Comparison of ENCODE assay signal across 1 cellular context in the genomic region with DNA sequence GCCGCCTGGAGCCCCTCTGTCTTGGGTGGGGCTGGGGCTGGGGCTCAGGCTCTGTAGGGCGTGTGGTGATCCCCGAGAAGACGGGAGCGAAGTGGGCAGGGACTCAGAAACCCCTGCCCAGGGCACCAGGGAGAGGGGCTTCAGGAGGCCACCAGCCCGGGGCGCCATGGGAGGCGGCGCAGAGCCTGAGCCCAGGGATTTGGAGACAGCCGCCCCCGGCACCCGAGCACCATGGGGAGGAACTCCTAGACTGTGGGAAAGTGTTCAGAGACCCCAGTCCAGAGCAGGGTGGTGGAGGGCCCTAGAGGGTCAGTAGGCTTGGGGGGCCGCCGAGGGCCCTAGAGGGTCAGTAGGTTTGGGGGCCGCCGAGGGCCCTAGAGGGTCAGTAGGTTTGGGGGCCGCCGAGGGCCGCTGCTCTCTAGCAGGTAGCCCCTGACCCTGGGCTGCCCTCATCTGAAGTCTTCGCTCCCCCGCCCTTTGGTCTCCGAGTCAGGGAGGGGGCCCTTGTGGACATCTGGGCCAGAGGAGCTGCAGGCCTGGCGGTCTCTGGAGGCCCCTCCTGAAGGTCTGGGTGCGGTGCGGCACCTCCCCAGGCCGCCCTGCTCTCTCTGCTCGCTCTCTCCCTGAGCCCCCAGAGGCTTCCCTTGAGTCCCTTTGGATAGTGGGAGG.
TF ChIP-seq lines count a peak whose summit lies in the region.

No MANE protein-coding gene starts in this region.

TF ChIP-seq in GM23338, 12 proteins besides CTCF, POLR2A, EP300 and RAD21 (continued from another document):
- TF ChIP-seq, protein P1, sequence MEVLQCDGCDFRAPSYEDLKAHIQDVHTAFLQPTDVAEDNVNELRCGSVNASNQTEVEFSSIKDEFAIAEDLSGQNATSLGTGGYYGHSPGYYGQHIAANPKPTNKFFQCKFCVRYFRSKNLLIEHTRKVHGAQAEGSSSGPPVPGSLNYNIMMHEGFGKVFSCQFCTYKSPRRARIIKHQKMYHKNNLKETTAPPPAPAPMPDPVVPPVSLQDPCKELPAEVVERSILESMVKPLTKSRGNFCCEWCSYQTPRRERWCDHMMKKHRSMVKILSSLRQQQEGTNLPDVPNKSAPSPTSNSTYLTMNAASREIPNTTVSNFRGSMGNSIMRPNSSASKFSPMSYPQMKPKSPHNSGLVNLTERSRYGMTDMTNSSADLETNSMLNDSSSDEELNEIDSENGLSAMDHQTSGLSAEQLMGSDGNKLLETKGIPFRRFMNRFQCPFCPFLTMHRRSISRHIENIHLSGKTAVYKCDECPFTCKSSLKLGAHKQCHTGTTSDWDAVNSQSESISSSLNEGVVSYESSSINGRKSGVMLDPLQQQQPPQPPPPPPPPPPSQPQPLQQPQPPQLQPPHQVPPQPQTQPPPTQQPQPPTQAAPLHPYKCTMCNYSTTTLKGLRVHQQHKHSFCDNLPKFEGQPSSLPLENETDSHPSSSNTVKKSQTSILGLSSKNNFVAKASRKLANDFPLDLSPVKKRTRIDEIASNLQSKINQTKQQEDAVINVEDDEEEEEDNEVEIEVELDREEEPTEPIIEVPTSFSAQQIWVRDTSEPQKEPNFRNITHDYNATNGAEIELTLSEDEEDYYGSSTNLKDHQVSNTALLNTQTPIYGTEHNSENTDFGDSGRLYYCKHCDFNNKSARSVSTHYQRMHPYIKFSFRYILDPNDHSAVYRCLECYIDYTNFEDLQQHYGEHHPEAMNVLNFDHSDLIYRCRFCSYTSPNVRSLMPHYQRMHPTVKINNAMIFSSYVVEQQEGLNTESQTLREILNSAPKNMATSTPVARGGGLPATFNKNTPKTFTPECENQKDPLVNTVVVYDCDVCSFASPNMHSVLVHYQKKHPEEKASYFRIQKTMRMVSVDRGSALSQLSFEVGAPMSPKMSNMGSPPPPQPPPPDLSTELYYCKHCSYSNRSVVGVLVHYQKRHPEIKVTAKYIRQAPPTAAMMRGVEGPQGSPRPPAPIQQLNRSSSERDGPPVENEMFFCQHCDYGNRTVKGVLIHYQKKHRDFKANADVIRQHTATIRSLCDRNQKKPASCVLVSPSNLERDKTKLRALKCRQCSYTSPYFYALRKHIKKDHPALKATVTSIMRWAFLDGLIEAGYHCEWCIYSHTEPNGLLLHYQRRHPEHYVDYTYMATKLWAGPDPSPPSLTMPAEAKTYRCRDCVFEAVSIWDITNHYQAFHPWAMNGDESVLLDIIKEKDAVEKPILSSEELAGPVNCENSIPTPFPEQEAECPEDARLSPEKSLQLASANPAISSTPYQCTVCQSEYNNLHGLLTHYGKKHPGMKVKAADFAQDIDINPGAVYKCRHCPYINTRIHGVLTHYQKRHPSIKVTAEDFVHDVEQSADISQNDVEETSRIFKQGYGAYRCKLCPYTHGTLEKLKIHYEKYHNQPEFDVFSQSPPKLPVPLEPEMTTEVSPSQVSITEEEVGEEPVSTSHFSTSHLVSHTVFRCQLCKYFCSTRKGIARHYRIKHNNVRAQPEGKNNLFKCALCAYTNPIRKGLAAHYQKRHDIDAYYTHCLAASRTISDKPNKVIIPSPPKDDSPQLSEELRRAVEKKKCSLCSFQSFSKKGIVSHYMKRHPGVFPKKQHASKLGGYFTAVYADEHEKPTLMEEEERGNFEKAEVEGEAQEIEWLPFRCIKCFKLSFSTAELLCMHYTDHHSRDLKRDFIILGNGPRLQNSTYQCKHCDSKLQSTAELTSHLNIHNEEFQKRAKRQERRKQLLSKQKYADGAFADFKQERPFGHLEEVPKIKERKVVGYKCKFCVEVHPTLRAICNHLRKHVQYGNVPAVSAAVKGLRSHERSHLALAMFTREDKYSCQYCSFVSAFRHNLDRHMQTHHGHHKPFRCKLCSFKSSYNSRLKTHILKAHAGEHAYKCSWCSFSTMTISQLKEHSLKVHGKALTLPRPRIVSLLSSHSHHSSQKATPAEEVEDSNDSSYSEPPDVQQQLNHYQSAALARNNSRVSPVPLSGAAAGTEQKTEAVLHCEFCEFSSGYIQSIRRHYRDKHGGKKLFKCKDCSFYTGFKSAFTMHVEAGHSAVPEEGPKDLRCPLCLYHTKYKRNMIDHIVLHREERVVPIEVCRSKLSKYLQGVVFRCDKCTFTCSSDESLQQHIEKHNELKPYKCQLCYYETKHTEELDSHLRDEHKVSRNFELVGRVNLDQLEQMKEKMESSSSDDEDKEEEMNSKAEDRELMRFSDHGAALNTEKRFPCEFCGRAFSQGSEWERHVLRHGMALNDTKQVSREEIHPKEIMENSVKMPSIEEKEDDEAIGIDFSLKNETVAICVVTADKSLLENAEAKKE (CRISPR knock-in tag; IDR thresholded peaks at IDR 0.05) = no peak
- TF ChIP-seq ZNF331 (CRISPR knock-in tag; IDR thresholded peaks at IDR 0.05; ENCODE audit: low read depth) (no peak), CREB1 (CRISPR knock-in tag; IDR thresholded peaks at IDR 0.05; ENCODE audit: low read depth) (no peak), JUNB (IDR thresholded peaks at IDR 0.05; ENCODE audit: unreplicated experiment) (no peak), NANOG (IDR thresholded peaks at IDR 0.05; ENCODE audit: borderline replicate concordance) (no peak), EZH2 (IDR thresholded peaks at IDR 0.05; ENCODE audit: low read depth, unreplicated experiment) (no peak), STAT1 (IDR thresholded peaks at IDR 0.05; ENCODE audit: unreplicated experiment) (no peak)
- TF ChIP-seq, protein P2, sequence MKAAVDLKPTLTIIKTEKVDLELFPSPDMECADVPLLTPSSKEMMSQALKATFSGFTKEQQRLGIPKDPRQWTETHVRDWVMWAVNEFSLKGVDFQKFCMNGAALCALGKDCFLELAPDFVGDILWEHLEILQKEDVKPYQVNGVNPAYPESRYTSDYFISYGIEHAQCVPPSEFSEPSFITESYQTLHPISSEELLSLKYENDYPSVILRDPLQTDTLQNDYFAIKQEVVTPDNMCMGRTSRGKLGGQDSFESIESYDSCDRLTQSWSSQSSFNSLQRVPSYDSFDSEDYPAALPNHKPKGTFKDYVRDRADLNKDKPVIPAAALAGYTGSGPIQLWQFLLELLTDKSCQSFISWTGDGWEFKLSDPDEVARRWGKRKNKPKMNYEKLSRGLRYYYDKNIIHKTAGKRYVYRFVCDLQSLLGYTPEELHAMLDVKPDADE (IDR thresholded peaks at IDR 0.05) = no peak
TF ChIP-seq in GM23338: peak in this region for 0.
